Comparison of ENCODE assay signal across 17 cellular contexts in genomic region chr2:234326694-234327093, GRCh38.
DNase-seq lines count a peak whose midpoint lies in the region; ATAC-seq, FAIRE-seq and TF ChIP-seq lines count a peak whose summit lies in the region.
"Had no signal": no experiment of that assay in that cellular context is flagged by ENCODE, and none has a peak within 500 bp of the region (broad histone marks: within the 10 kb centered on the region; RNA-seq: fewer than 3 reads in every experiment).

No MANE protein-coding gene starts in this region.

- H3K4me3 ChIP-seq in Panc1 (ENCODE audit: low read depth in 2 of 2, low read length in 2 of 2) = no peak overlapping the region
- H3K4me3 ChIP-seq in esophagus muscularis mucosa = no peak overlapping the region
- H3K4me3 ChIP-seq: GM23338 had no signal

- TF ChIP-seq EP300 in esophagus muscularis mucosa (IDR thresholded peaks at IDR 0.05) = no peak

- H3K4me1 Mint-ChIP-seq in activated CD4-positive, alpha-beta memory T cell treated with anti-CD3 and anti-CD28 coated beads for 36 hours (ENCODE audit: low read depth) = peaks cover 28% of the 10 kb centered on the region
- H3K4me1 Mint-ChIP-seq: GM23338 had no signal

- TF ChIP-seq CTCF in Panc1 (IDR thresholded peaks at IDR 0.05) (no peak), esophagus muscularis mucosa (IDR thresholded peaks at IDR 0.05) (no peak)

- peak overlapping the region; percentile 25; the same call in 1 of the 2 replicates for H3K27ac ChIP-seq in Panc1 (ENCODE audit: low read length)
- no peak overlapping the region for H3K27ac ChIP-seq in esophagus muscularis mucosa (replicated peaks in 1 of 4)

- FAIRE-seq in urothelium cell line (lab: Jason Lieb, UNC) = no peak
- FAIRE-seq: D721Med, GM12891, GM18507 had no signal

- no peak for TF ChIP-seq POLR2A in esophagus muscularis mucosa (IDR thresholded peaks at IDR 0.05; ENCODE audit: low read depth)

- no peaks in the 10 kb centered on the region for H3K27me3 Mint-ChIP-seq in activated CD4-positive, alpha-beta memory T cell treated with anti-CD3 and anti-CD28 coated beads for 36 hours

- ATAC-seq in Panc1 = no peak
- ATAC-seq: CD8-positive, alpha-beta T cell; GM23338; HCT116 had no signal

- DNase-seq in COLO829 (ENCODE audit: low spot score) = peak; percentile 25
- DNase-seq in Panc1 (ENCODE audit: low read depth, low spot score) = no peak
- peak; percentile 26 for DNase-seq in esophagus muscularis mucosa (ENCODE audit: extremely low spot score)
- DNase-seq in urothelium cell line (ENCODE audit: low spot score) = no peak
- DNase-seq in activated CD4-positive, alpha-beta memory T cell treated with anti-CD3 and anti-CD28 coated beads for 36 hours = no peak
- no peak for DNase-seq in activated effector memory CD4-positive, alpha-beta T cell treated with Interleukin-2 at 50 U/mL for 16 hours
- DNase-seq: C1 segment of cervical spinal cord, DMS 273 treated with DMSO at 0.1 percent for 48 hours, DMS79, GF-D8, H9 had no signal

- H3K4me3 Mint-ChIP-seq in activated CD4-positive, alpha-beta memory T cell treated with anti-CD3 and anti-CD28 coated beads for 36 hours = no peak overlapping the region
- H3K4me3 Mint-ChIP-seq: CD8-positive, alpha-beta T cell; GM23338; H9 had no signal

- BruUV-seq in Panc1 (replicated peaks; lab: Mats Ljungman, UMichigan) = no TSS peak

- no peak overlapping the region for H3K27ac Mint-ChIP-seq in activated CD4-positive, alpha-beta memory T cell treated with anti-CD3 and anti-CD28 coated beads for 36 hours
- H3K27ac Mint-ChIP-seq: CD8-positive, alpha-beta T cell; GM23338; H9 had no signal

- in situ Hi-C loops in Panc1 (cut with HindIII; ENCODE audit: low pct_unique_long_range_greater_than_20kb, low sequenced_read_pairs) = no loop called here

- WGBS in esophagus muscularis mucosa = 100% methylated on average over 2 of the region's 2 CpGs

- H3K27me3 ChIP-seq in Panc1 (ENCODE audit: control insufficient read depth, insufficient read depth, low read length) = no peaks in the 10 kb centered on the region
- H3K27me3 ChIP-seq in esophagus muscularis mucosa = no peaks in the 10 kb centered on the region

- no peaks in the 10 kb centered on the region for H3K9me3 Mint-ChIP-seq in activated CD4-positive, alpha-beta memory T cell treated with anti-CD3 and anti-CD28 coated beads for 36 hours
- H3K9me3 Mint-ChIP-seq: CD8-positive, alpha-beta T cell; GM23338; H9 had no signal

- intact Hi-C loops in Panc1 (cut with micrococcal nuclease; ENCODE audit: unreplicated experiment) (no loop called here), esophagus muscularis mucosa (cut with DNase I) (no loop called here)
- intact Hi-C loops in activated CD4-positive, alpha-beta memory T cell treated with anti-CD3 and anti-CD28 coated beads for 36 hours (cut with micrococcal nuclease) = no loop called here

- no peaks in the 10 kb centered on the region for H3K36me3 Mint-ChIP-seq in activated CD4-positive, alpha-beta memory T cell treated with anti-CD3 and anti-CD28 coated beads for 36 hours
- H3K36me3 Mint-ChIP-seq: CD8-positive, alpha-beta T cell had no signal

- H3K36me3 ChIP-seq in Panc1 (ENCODE audit: control insufficient read depth, insufficient read depth, low read length) (no peaks in the 10 kb centered on the region), esophagus muscularis mucosa (no peaks in the 10 kb centered on the region)

- POLR2A ChIA-PET in Panc1 (lab: Charles Lee) = interaction anchor here (0.6 kb wide), 1 partner anchor 484 kb away, joined by 5 read pairs; no protein-coding TSS in a partner anchor
- POLR2A ChIA-PET in activated CD4-positive, alpha-beta memory T cell treated with anti-CD3 and anti-CD28 coated beads for 36 hours (lab: Charles Lee) = no interaction called here

- CTCF ChIA-PET in Panc1 (lab: Charles Lee) = no interaction called here
- CTCF ChIA-PET in activated CD4-positive, alpha-beta memory T cell treated with anti-CD3 and anti-CD28 coated beads for 36 hours (lab: Charles Lee) = interaction anchor here (0.7 kb wide), 1 partner anchor 52 kb away, joined by 3 read pairs; no protein-coding TSS in a partner anchor

- H3K4me1 ChIP-seq in Panc1 (ENCODE audit: control insufficient read depth, insufficient read depth, low read length) = no peaks in the 10 kb centered on the region
- no peaks in the 10 kb centered on the region for H3K4me1 ChIP-seq in esophagus muscularis mucosa

- no peaks in the 10 kb centered on the region for H3K9me3 ChIP-seq in Panc1 (ENCODE audit: control insufficient read depth, insufficient read depth, low read depth, low read length)
- peaks cover 0 to 3% (median 0%) of the 10 kb centered on the region in 4 donors for H3K9me3 ChIP-seq in esophagus muscularis mucosa

Comparison
In these comparisons a context has a peak if more than half of its experiments do, and no peak if none do; other contexts are left out.
1. DNase-seq: peak in COLO829 (single experiment) and esophagus muscularis mucosa (single experiment); none in Panc1 (single experiment), urothelium cell line (single experiment), activated CD4-positive, alpha-beta memory T cell treated with anti-CD3 and anti-CD28 coated beads for 36 hours (single experiment) and activated effector memory CD4-positive, alpha-beta T cell treated with Interleukin-2 at 50 U/mL for 16 hours (single experiment).